In the genomic region with DNA sequence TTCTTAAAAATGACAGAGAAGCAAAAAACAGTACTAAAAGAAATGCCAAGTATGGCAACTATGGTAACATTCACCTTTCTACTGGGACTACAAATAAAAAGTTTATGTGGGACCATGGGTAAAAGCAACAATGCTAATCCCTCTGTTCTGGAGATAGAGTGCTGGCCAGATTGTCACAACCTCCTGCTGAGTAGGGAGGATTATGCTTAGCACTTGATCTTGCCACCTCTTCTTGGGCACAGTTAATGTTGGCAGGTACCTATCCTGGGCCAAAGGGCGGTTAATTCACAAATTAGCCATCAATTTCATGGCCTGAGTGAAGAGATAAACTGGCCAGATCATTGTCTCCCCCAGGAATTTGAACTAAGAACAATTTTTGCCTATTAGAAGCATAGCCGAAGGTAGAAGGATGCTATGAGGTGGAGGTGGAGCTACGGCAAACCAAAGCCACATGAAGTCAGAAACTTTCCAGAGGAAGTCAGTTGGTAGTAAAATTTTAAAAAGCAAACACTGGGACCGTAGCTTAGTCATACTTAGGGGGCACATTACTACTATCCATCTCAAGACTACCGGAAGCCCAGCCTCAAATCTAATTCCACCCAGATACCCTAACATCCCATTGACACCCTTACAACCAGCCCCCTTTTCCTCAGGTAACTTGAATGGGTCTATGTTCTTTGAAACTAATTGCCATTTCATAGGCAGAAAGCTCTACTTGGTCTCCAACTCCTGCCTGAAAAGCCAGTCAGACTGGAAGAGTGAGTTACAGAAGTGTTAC, we compare ENCODE assay signal across 8 cellular contexts. TPM values are rescaled to one million over a fixed set of nuclear protein-coding genes. Genes with fewer than 3 reads are reported as not detected.
DNase-seq lines count a peak whose midpoint lies in the region; ATAC-seq, FAIRE-seq and TF ChIP-seq lines count a peak whose summit lies in the region.

No MANE protein-coding gene starts in this region.

- peak overlapping the region; percentile 92 for H3K4me3 Mint-ChIP-seq in central memory CD8-positive, alpha-beta T cell

- no peak for ATAC-seq in SK-N-SH treated with all-trans-retinoic acid at 6 μM for 48 hours
- peak; percentile 21 for ATAC-seq in central memory CD8-positive, alpha-beta T cell (replicated peaks; ENCODE audit: extremely low read depth, poor library complexity, severe bottlenecking)

- H3K9me2 ChIP-seq in SK-N-SH (no peaks in the 10 kb centered on the region), OCI-LY7 (ENCODE audit: insufficient read depth, low read length) (no peaks in the 10 kb centered on the region)

- intact Hi-C loops in OCI-LY7 (cut with micrococcal nuclease; ENCODE audit: unreplicated experiment) (loop anchor here (5.0 kb wide), 3 partner anchors 194 to 784 kb away; partner anchors contain the start of genes ATP1B1 and GORAB), vagina (cut with DNase I) (no loop called here)

- peak overlapping the region in 1 of 2 experiments; percentile 90; a peak in 1 of 4 replicates for H3K4me3 ChIP-seq in SK-N-SH (ENCODE audit: low read depth in 2 of 2, low read length in 1 of 2)
- peak overlapping the region; percentile 29 for H3K4me3 ChIP-seq in OCI-LY7 (ENCODE audit: low read depth, low read length, poor library complexity, severe bottlenecking)
- H3K4me3 ChIP-seq in small intestine (ENCODE audit: low read depth in 1 of 2, low read length in 2 of 2): peak overlapping the region in 1 of 2 donors; percentile 2
- H3K4me3 ChIP-seq in vagina: no peak overlapping the region

- FAIRE-seq in small intestine (lab: Jason Lieb, UNC): no peak

- 78% methylated on average over 5 of the region's 5 CpGs for WGBS in SK-N-SH (ENCODE audit: low lambda C conversion rate)
- 23 to 51% (median 25%) methylated on average over 5 of the region's 5 CpGs for WGBS in small intestine, 3 donors

- H3K36me3 Mint-ChIP-seq in central memory CD8-positive, alpha-beta T cell (ENCODE audit: insufficient read depth): peaks cover 23% of the 10 kb centered on the region

- POLR2A ChIA-PET in SK-N-SH (lab: Yijun Ruan, JAX) (no interaction called here), OCI-LY7 (lab: Charles Lee) (interaction anchor here (0.6 to 2.2 kb wide), 5 partner anchors 26 to 524 kb away, joined by 3 to 7 read pairs (median 5); partner anchors contain the start of gene KIFAP3)

- H3K4me2 ChIP-seq in SK-N-SH: peak overlapping the region; percentile 80
- H3K4me2 ChIP-seq in OCI-LY7 (ENCODE audit: low read length): peak overlapping the region; percentile 87

- no peak for TF ChIP-seq RAD21 in SK-N-SH (IDR thresholded peaks at IDR 0.05; ENCODE audit: low read length)

- H4K20me1 ChIP-seq in SK-N-SH (ENCODE audit: insufficient read depth): no peaks in the 10 kb centered on the region
- no peaks in the 10 kb centered on the region for H4K20me1 ChIP-seq in OCI-LY7 (ENCODE audit: insufficient read depth, low read length)

- H2AFZ ChIP-seq in SK-N-SH (ENCODE audit: low read depth) (no peak overlapping the region), OCI-LY7 (ENCODE audit: low read length) (peak overlapping the region; percentile 15; the same call in 1 of the 2 replicates)

- peak overlapping the region; percentile 99 for H3K27ac Mint-ChIP-seq in central memory CD8-positive, alpha-beta T cell (ENCODE audit: low read depth)

- H3K9ac ChIP-seq in SK-N-SH: no peak overlapping the region

- H3K9me3 ChIP-seq in SK-N-SH: no peaks in the 10 kb centered on the region
- H3K9me3 ChIP-seq in OCI-LY7 (ENCODE audit: low read length): no peaks in the 10 kb centered on the region
- H3K9me3 ChIP-seq in small intestine (ENCODE audit: control insufficient read depth, low read depth): no peaks in the 10 kb centered on the region
- no peaks in the 10 kb centered on the region for H3K9me3 ChIP-seq in vagina

- peaks cover 45% of the 10 kb centered on the region for H3K4me1 Mint-ChIP-seq in central memory CD8-positive, alpha-beta T cell

- H3K27ac ChIP-seq in SK-N-SH (ENCODE audit: low read depth in 2 of 2, low read length in 1 of 2) (peak overlapping the region in 1 of 2 experiments; percentile 34; a peak in 1 of 4 replicates), OCI-LY7 (ENCODE audit: low read depth, low read length, poor library complexity, severe bottlenecking) (no peak overlapping the region), small intestine (ENCODE audit: low read depth in 1 of 2, low read length in 1 of 2) (peak overlapping the region; percentile 44 to 82), vagina (no peak overlapping the region)

- CTCF ChIA-PET in SK-N-SH (lab: Yijun Ruan, JAX) (interaction anchor here (0.9 kb wide), 1 partner anchor 26 kb away, joined by 3 read pairs; no protein-coding TSS in a partner anchor), OCI-LY7 (lab: Charles Lee; ENCODE audit: unreplicated experiment) (no interaction called here)

- H3K9me3 Mint-ChIP-seq in central memory CD8-positive, alpha-beta T cell: no peaks in the 10 kb centered on the region

- H3K27me3 ChIP-seq in SK-N-SH (ENCODE audit: insufficient read depth) (no peaks in the 10 kb centered on the region), small intestine (ENCODE audit: control insufficient read depth in 2 of 2, insufficient read depth in 2 of 2, low read length in 2 of 2) (no peaks in the 10 kb centered on the region), vagina (no peaks in the 10 kb centered on the region)

- H3K79me2 ChIP-seq in SK-N-SH (ENCODE audit: insufficient read depth) (peaks cover 70% of the 10 kb centered on the region), OCI-LY7 (ENCODE audit: insufficient read depth, low read depth, low read length) (peaks cover 16% of the 10 kb centered on the region; the same call in 1 of the 2 replicates)

- H3F3A ChIP-seq in SK-N-SH (replicated peaks; ENCODE audit: insufficient read depth): peaks cover 5% of the 10 kb centered on the region

- no peaks in the 10 kb centered on the region for H3K27me3 Mint-ChIP-seq in central memory CD8-positive, alpha-beta T cell

- no peak for DNase-seq in SK-N-SH
- peak; percentile 10 for DNase-seq in OCI-LY7 (ENCODE audit: low spot score)
- no peak for DNase-seq in central memory CD8-positive, alpha-beta T cell (ENCODE audit: low spot score in 2 of 2)
- peak; percentile 50 for DNase-seq in small intestine
- no peak for DNase-seq in hypothalamus (lab: John Stamatoyannopoulos, UW)
- DNase-seq in GOT3 (lab: John Stamatoyannopoulos, UW): no peak
- DNase-seq in vagina (ENCODE audit: extremely low spot score in 2 of 2): no peak

- TF ChIP-seq POLR2A in vagina (IDR thresholded peaks at IDR 0.05): no peak

- no TSS peak for BruUV-seq in OCI-LY7 (replicated peaks; lab: Mats Ljungman, UMichigan)

- no peak for TF ChIP-seq CTCF in SK-N-SH (IDR thresholded peaks at IDR 0.05)
- no peak for TF ChIP-seq CTCF in OCI-LY7 (conservative IDR thresholded peaks at IDR 0.05; ENCODE audit: low read length)
- TF ChIP-seq CTCF in vagina (IDR thresholded peaks at IDR 0.05): no peak

- H3K4me1 ChIP-seq in SK-N-SH (ENCODE audit: control insufficient read depth in 1 of 2, insufficient read depth in 2 of 2, low read depth in 1 of 2, low read length in 1 of 2): peaks cover 18 to 20% of the 10 kb centered on the region in 2 experiments; a peak in 3 of 4 replicates
- H3K4me1 ChIP-seq in OCI-LY7 (ENCODE audit: insufficient read depth, low read length, poor library complexity, severe bottlenecking): peaks cover 27% of the 10 kb centered on the region
- peaks cover 6 to 13% of the 10 kb centered on the region in 2 donors for H3K4me1 ChIP-seq in small intestine (ENCODE audit: control insufficient read depth in 2 of 2, insufficient read depth in 1 of 2, low read depth in 1 of 2, low read length in 1 of 2)
- peaks cover 27% of the 10 kb centered on the region for H3K4me1 ChIP-seq in vagina

- TF ChIP-seq EP300 in SK-N-SH (IDR thresholded peaks at IDR 0.05; ENCODE audit: borderline replicate concordance in 1 of 2, low read depth in 1 of 2, low read length in 1 of 2): no peak

- H3K36me3 ChIP-seq in SK-N-SH (replicated peaks in 1 of 2; ENCODE audit: control insufficient read depth in 1 of 2, insufficient read depth in 2 of 2, low read length in 1 of 2) (peaks cover 25% of the 10 kb centered on the region in 2 experiments), OCI-LY7 (ENCODE audit: insufficient read depth, low read length) (peaks cover 17% of the 10 kb centered on the region), small intestine (ENCODE audit: control insufficient read depth in 2 of 2, insufficient read depth in 2 of 2, low read length in 2 of 2) (peaks cover 2 to 4% of the 10 kb centered on the region in 2 donors), vagina (peaks cover 0 to 12% of the 10 kb centered on the region in 2 donors)

TF ChIP-seq in SK-N-SH, 30 proteins besides CTCF, POLR2A, EP300 and RAD21 (continues in another document):
- no peak for TF ChIP-seq TAF1 (IDR thresholded peaks at IDR 0.05; ENCODE audit: borderline replicate concordance, low read depth, low read length)
- TF ChIP-seq MEF2A (IDR thresholded peaks at IDR 0.05; ENCODE audit: borderline replicate concordance, low read depth): no peak

TF ChIP-seq in SK-N-SH treated with all-trans-retinoic acid at 6 μM for 48 hours, 23 proteins besides CTCF, POLR2A, EP300 and RAD21 (continues in another document):
- TF ChIP-seq OSR1 (CRISPR knock-in tag; IDR thresholded peaks at IDR 0.05): no peak
- no peak for TF ChIP-seq BACH2 (CRISPR knock-in tag; IDR thresholded peaks at IDR 0.05; ENCODE audit: borderline replicate concordance)
- TF ChIP-seq PPARA (CRISPR knock-in tag; IDR thresholded peaks at IDR 0.05; ENCODE audit: borderline replicate concordance): no peak
- no peak for TF ChIP-seq GLIS3 (CRISPR knock-in tag; IDR thresholded peaks at IDR 0.05)
- no peak for TF ChIP-seq ZNF565 (CRISPR knock-in tag; conservative IDR thresholded peaks at IDR 0.05; ENCODE audit: low read depth)
- no peak for TF ChIP-seq POU6F1 (CRISPR knock-in tag; IDR thresholded peaks at IDR 0.05; ENCODE audit: borderline replicate concordance, low read depth)
- TF ChIP-seq ZC3H10 (CRISPR knock-in tag; IDR thresholded peaks at IDR 0.05): no peak

RNA-seq across cellular contexts. Expression of gene SCYL3, which starts 2.7 kb away (rescaled TPM):
- polyA plus RNA-seq in SK-N-SH (2012; rRNA removed): 5.9 and 7.7 TPM in 2 replicates
- 5.7 and 6.1 TPM in 2 replicates for polyA plus RNA-seq in SK-N-SH (2012; cell fraction: cytosol; rRNA removed)
- polyA plus RNA-seq in SK-N-SH (2012; cell fraction: nucleus; rRNA removed): 11.6 and 15.3 TPM in 2 replicates
- total RNA-seq in OCI-LY7 (2014; rRNA removed; shearing (Covaris generic)): 5.9 and 7.3 TPM in 2 replicates
- 6.2 and 7.6 TPM in 2 replicates for total RNA-seq in OCI-LY7 (2022)
- 1 to 10 TPM; 4.4 to 6.7 (median 4.6) TPM for polyA plus RNA-seq in small intestine
- 11.8 TPM for total RNA-seq in vagina

Comparison
In these comparisons a context has a peak if more than half of its experiments do, and no peak if none do; other contexts are left out.
1. DNase-seq: peak in OCI-LY7 (single experiment) and small intestine (single experiment); none in SK-N-SH (single experiment), central memory CD8-positive, alpha-beta T cell (0 of 2), hypothalamus (0 of 51), GOT3 (single experiment) and vagina (0 of 2).
2. H3K27ac ChIP-seq: peak in small intestine (2 of 2); none in OCI-LY7 (single experiment) and vagina (single experiment).